Comparison of ENCODE assay signal across 27 cellular contexts in genomic region chr16:1556254-1556653, GRCh38. TPM values are rescaled to one million over a fixed set of nuclear protein-coding genes. Genes with fewer than 3 reads are reported as not detected.
DNase-seq lines count a peak whose midpoint lies in the region; ATAC-seq and TF ChIP-seq lines count a peak whose summit lies in the region.
"Had no signal": no experiment of that assay in that cellular context is flagged by ENCODE, and none has a peak within 500 bp of the region (broad histone marks: within the 10 kb centered on the region; RNA-seq: fewer than 3 reads in every experiment).

No MANE protein-coding gene starts in this region.

- peak; percentile 31; the same call in 1 of the 2 replicates for TF ChIP-seq CTCF in LNCAP (IDR thresholded peaks at IDR 0.05)
- no peak for TF ChIP-seq CTCF in osteoblast (IDR thresholded peaks at IDR 0.05; ENCODE audit: extremely low read depth, low read depth, low read length)
- TF ChIP-seq CTCF in HFFc6 (IDR thresholded peaks at IDR 0.05): no peak

- ATAC-seq in esophagus mucosa: peak; percentile 76
- ATAC-seq: mucosa of descending colon; stimulated activated effector memory CD8-positive, alpha-beta T cell treated with anti-CD3 and anti-CD28 coated beads, Interleukin-12 subunit alpha, Interleukin-12 subunit beta, amount 100 ng/mL, for 72 hours; WTC11 had no signal

- no peak overlapping the region for H3K4me2 ChIP-seq in osteoblast (ENCODE audit: insufficient read depth, low read length)
- H3K4me2 ChIP-seq: BLaER1 treated with 17β-estradiol and CSF1 and Interleukin-3, amounts not matched to agents 10 nM and 100 nM had no signal

- H4K20me1 ChIP-seq in osteoblast (ENCODE audit: insufficient read depth, low read length): peaks cover 6% of the 10 kb centered on the region

- no peaks in the 10 kb centered on the region; the same call in 1 of the 2 replicates for H3K4me1 Mint-ChIP-seq in HFFc6 (ENCODE audit: low read depth)

- H3K36me3 Mint-ChIP-seq in HFFc6 (ENCODE audit: low read depth): peaks cover 20% of the 10 kb centered on the region

- H3K27ac ChIP-seq in osteoblast (ENCODE audit: low read depth, low read length): no peak overlapping the region
- H3K27ac ChIP-seq: BLaER1 treated with 17β-estradiol and CSF1 and Interleukin-3, amounts not matched to agents 10 nM and 100 nM; cardiac muscle cell; ovary had no signal

- no peak overlapping the region for H3K4me3 ChIP-seq in osteoblast (ENCODE audit: insufficient read depth, low read length)
- H3K4me3 ChIP-seq: BLaER1 treated with 17β-estradiol and CSF1 and Interleukin-3, amounts not matched to agents 10 nM and 100 nM; cardiac muscle cell; lung; mucosa of descending colon; ovary had no signal

- no peaks in the 10 kb centered on the region for H3K27me3 ChIP-seq in osteoblast (ENCODE audit: insufficient read depth, low read length)
- H3K27me3 ChIP-seq: BLaER1 treated with 17β-estradiol and CSF1 and Interleukin-3, amounts not matched to agents 10 nM and 100 nM; cardiac muscle cell; ovary had no signal

- no peaks in the 10 kb centered on the region for H3K4me1 ChIP-seq in osteoblast (ENCODE audit: insufficient read depth, low read length)

- H2AFZ ChIP-seq in osteoblast (ENCODE audit: low read length): no peak overlapping the region

- no peak overlapping the region for H3K4me3 Mint-ChIP-seq in HFFc6
- H3K4me3 Mint-ChIP-seq: activated naive CD4-positive, alpha-beta T cell treated with anti-CD3 and anti-CD28 coated beads, Interleukin-2, amount 10 ng/mL, durations not matched to agents 7 days and 5 days; IgD-negative memory B cell; nephron progenitor cell; stimulated activated effector memory CD8-positive, alpha-beta T cell treated with anti-CD3 and anti-CD28 coated beads, Interleukin-12 subunit alpha, Interleukin-12 subunit beta, amount 100 ng/mL, for 72 hours; WTC11 had no signal

- H3K36me3 ChIP-seq in osteoblast (ENCODE audit: insufficient read depth, low read length): peaks cover 39% of the 10 kb centered on the region
- H3K36me3 ChIP-seq: ovary had no signal

- DNase-seq in AG20443 (ENCODE audit: low spot score) (peak; percentile 71), osteoblast (ENCODE audit: insufficient read length, low spot score, missing footprints) (peak; percentile 23), HFFc6 (no peak), NCI-H226 (no peak), NCI-H1092 treated with DMSO at 0.1 percent for 48 hours (lab: John Stamatoyannopoulos, UW) (no peak), NCI-H1048 (lab: John Stamatoyannopoulos, UW) (no peak)
- DNase-seq: activated CD4-positive, alpha-beta T cell treated with anti-CD3 and anti-CD28 coated beads, Interleukin-2, amount 50 U/mL, for 1 hour; activated naive CD4-positive, alpha-beta T cell treated with anti-CD3 and anti-CD28 coated beads, Interleukin-2, amount 10 ng/mL, durations not matched to agents 7 days and 5 days; mucosa of descending colon; NCI-H1105 treated with DMSO at 0.1 percent for 48 hours; NCI-H2029; NCI-H526 treated with DMSO at 0.1 percent for 48 hours; nephron progenitor cell; ovary; SHP77 treated with DMSO at 0.1 percent for 48 hours; stimulated activated CD4-positive, alpha-beta T cell treated with anti-CD3 and anti-CD28 coated beads, Interleukin-12 subunit alpha, Interleukin-12 subunit beta, amount 100 ng/mL, for 4 hours; stimulated activated CD4-positive, alpha-beta T cell treated with anti-CD3 and anti-CD28 coated beads, Interleukin-4, amount 100 ng/mL, for 24 hours; SW 1271 had no signal

- no peak overlapping the region for H3K27ac Mint-ChIP-seq in HFFc6
- H3K27ac Mint-ChIP-seq: IgD-negative memory B cell; nephron progenitor cell; stimulated activated effector memory CD8-positive, alpha-beta T cell treated with anti-CD3 and anti-CD28 coated beads, Interleukin-12 subunit alpha, Interleukin-12 subunit beta, amount 100 ng/mL, for 72 hours; WTC11 had no signal

- no peaks in the 10 kb centered on the region for H3K9me3 ChIP-seq in osteoblast (ENCODE audit: low read depth, low read length)
- H3K9me3 ChIP-seq: BLaER1 treated with 17β-estradiol and CSF1 and Interleukin-3, amounts not matched to agents 10 nM and 100 nM; mucosa of descending colon; ovary had no signal

- H3K27me3 Mint-ChIP-seq in HFFc6 (ENCODE audit: insufficient read depth): peaks cover 7% of the 10 kb centered on the region
- H3K27me3 Mint-ChIP-seq: activated naive CD4-positive, alpha-beta T cell treated with anti-CD3 and anti-CD28 coated beads, Interleukin-2, amount 10 ng/mL, durations not matched to agents 7 days and 5 days; IgD-negative memory B cell had no signal

- H3K79me2 ChIP-seq in osteoblast (ENCODE audit: insufficient read depth, low read length): no peaks in the 10 kb centered on the region

- no peaks in the 10 kb centered on the region for H3K9me3 Mint-ChIP-seq in HFFc6
- H3K9me3 Mint-ChIP-seq: activated naive CD4-positive, alpha-beta T cell treated with anti-CD3 and anti-CD28 coated beads, Interleukin-2, amount 10 ng/mL, durations not matched to agents 7 days and 5 days; IgD-negative memory B cell; nephron progenitor cell; stimulated activated effector memory CD8-positive, alpha-beta T cell treated with anti-CD3 and anti-CD28 coated beads, Interleukin-12 subunit alpha, Interleukin-12 subunit beta, amount 100 ng/mL, for 72 hours; WTC11 had no signal

RNA-seq across cellular contexts. Expression of gene TMEM204, which starts 22.8 kb away (rescaled TPM):
- total RNA-seq in esophagus mucosa (2.8 TPM), osteoblast (7.7 and 8.3 TPM in 2 replicates)
- total RNA-seq in HFFc6 (2021; fragmentation: NEBNext Ultra II Directional; extraction: Animal tissue kit (Norgen Biotek cat#: 25700)): 10 to 100 TPM; 15.4 to 28.5 (median 16.2) TPM
- total RNA-seq: Daoy had no signal

RNA-seq across cellular contexts. Expression of gene IFT140, which starts 55.6 kb away (rescaled TPM):
- total RNA-seq in esophagus mucosa (8.3 TPM), osteoblast (37.1 and 38.0 TPM in 2 replicates)
- total RNA-seq in HFFc6 (2021; fragmentation: NEBNext Ultra II Directional; extraction: Animal tissue kit (Norgen Biotek cat#: 25700)): 10 to 100 TPM; 11.1 to 15.6 (median 13.2) TPM

RNA-seq across cellular contexts. Expression of gene CRAMP1, which starts 55.9 kb away (rescaled TPM):
- total RNA-seq in esophagus mucosa: 9.6 TPM
- 9.7 and 11.2 TPM in 2 replicates for total RNA-seq in osteoblast
- total RNA-seq in HFFc6 (2021; fragmentation: NEBNext Ultra II Directional; extraction: Animal tissue kit (Norgen Biotek cat#: 25700)): 10 to 100 TPM; 10.7 to 14.2 (median 12.4) TPM

Comparison
In these comparisons a context has a peak if more than half of its experiments do, and no peak if none do; other contexts are left out.
1. DNase-seq: peak in AG20443 (single experiment) and osteoblast (single experiment); none in HFFc6 (single experiment), NCI-H226 (single experiment), NCI-H1092 treated with DMSO at 0.1 percent for 48 hours (single experiment) and NCI-H1048 (single experiment).